13 cellular contexts compared by ENCODE assay signal in genomic region chr2:3520591-3520990, GRCh38. TPM values are rescaled to one million over a fixed set of nuclear protein-coding genes. Genes with fewer than 3 reads are reported as not detected.
DNase-seq lines count a peak whose midpoint lies in the region; ATAC-seq, FAIRE-seq and TF ChIP-seq lines count a peak whose summit lies in the region.
"Had no signal": no experiment of that assay in that cellular context is flagged by ENCODE, and none has a peak within 500 bp of the region (broad histone marks: within the 10 kb centered on the region; RNA-seq: fewer than 3 reads in every experiment).

No MANE protein-coding gene starts in this region.

- H3K4me3 ChIP-seq in keratinocyte (ENCODE audit: control insufficient read depth in 2 of 3, extremely low read depth in 1 of 3, insufficient read depth in 2 of 3, low read depth in 1 of 3, low read length in 3 of 3): no peak overlapping the region

- H3K27me3 Mint-ChIP-seq in activated T-cell treated with anti-CD3 and anti-CD28 coated beads, Interleukin-2, amount 50 U/mL, for 72 hours (ENCODE audit: low read depth): no peaks in the 10 kb centered on the region
- H3K27me3 Mint-ChIP-seq in activated B cell treated with CpG ODN at 0.5 μM for 24 hours: no peaks in the 10 kb centered on the region
- no peaks in the 10 kb centered on the region for H3K27me3 Mint-ChIP-seq in stimulated activated memory B cell treated with anti-CD40 and anti-IgM and Interleukin-4, amounts not matched to agents 10 μg/mL and 1 μg/mL and 100 μg/mL, for 72 hours

- peaks cover 0 to 2% of the 10 kb centered on the region in 2 experiments for H3K36me3 ChIP-seq in keratinocyte (ENCODE audit: control insufficient read depth in 2 of 2, extremely low read depth in 1 of 2, insufficient read depth in 2 of 2, low read length in 2 of 2)

- FAIRE-seq in keratinocyte (lab: Jason Lieb, UNC) (no peak), D721Med (lab: Jason Lieb, UNC) (no peak)
- FAIRE-seq: colon had no signal

- no peaks in the 10 kb centered on the region for H3K9me3 ChIP-seq in keratinocyte (ENCODE audit: control insufficient read depth, low read depth, low read length)

- no peak overlapping the region for H2AFZ ChIP-seq in keratinocyte (ENCODE audit: control insufficient read depth, low read length)

- peaks cover 2 to 8% of the 10 kb centered on the region in 2 donors for H3K36me3 Mint-ChIP-seq in activated T-cell treated with anti-CD3 and anti-CD28 coated beads, Interleukin-2, amount 50 U/mL, for 72 hours (ENCODE audit: insufficient read depth in 2 of 2)
- H3K36me3 Mint-ChIP-seq in activated B cell treated with CpG ODN at 0.5 μM for 24 hours (ENCODE audit: low read depth): peaks cover 14% of the 10 kb centered on the region
- H3K36me3 Mint-ChIP-seq in stimulated activated memory B cell treated with anti-CD40 and anti-IgM and Interleukin-4, amounts not matched to agents 10 μg/mL and 1 μg/mL and 100 μg/mL, for 72 hours: peaks cover 4% of the 10 kb centered on the region

- H3K79me2 ChIP-seq in keratinocyte (ENCODE audit: control insufficient read depth, insufficient read depth, low read length): peaks cover 12% of the 10 kb centered on the region

- H3K4me3 Mint-ChIP-seq in activated T-cell treated with anti-CD3 and anti-CD28 coated beads, Interleukin-2, amount 50 U/mL, for 72 hours: peak overlapping the region; percentile 93 to 97
- peak overlapping the region; percentile 85 for H3K4me3 Mint-ChIP-seq in activated B cell treated with CpG ODN at 0.5 μM for 24 hours
- H3K4me3 Mint-ChIP-seq in stimulated activated memory B cell treated with anti-CD40 and anti-IgM and Interleukin-4, amounts not matched to agents 10 μg/mL and 1 μg/mL and 100 μg/mL, for 72 hours: peak overlapping the region; percentile 92

- H4K20me1 ChIP-seq in keratinocyte (ENCODE audit: control insufficient read depth, extremely low read depth, insufficient read depth, low read length): no peaks in the 10 kb centered on the region

- H3K4me1 ChIP-seq in keratinocyte (ENCODE audit: control insufficient read depth, extremely low read depth, insufficient read depth, low read length): peaks cover 15% of the 10 kb centered on the region

- H3K9me3 Mint-ChIP-seq in activated T-cell treated with anti-CD3 and anti-CD28 coated beads, Interleukin-2, amount 50 U/mL, for 72 hours: peaks cover 2 to 5% of the 10 kb centered on the region in 2 donors
- H3K9me3 Mint-ChIP-seq in activated B cell treated with CpG ODN at 0.5 μM for 24 hours: peaks cover 4% of the 10 kb centered on the region
- H3K9me3 Mint-ChIP-seq in stimulated activated memory B cell treated with anti-CD40 and anti-IgM and Interleukin-4, amounts not matched to agents 10 μg/mL and 1 μg/mL and 100 μg/mL, for 72 hours: peaks cover 3% of the 10 kb centered on the region

- H3K9me1 ChIP-seq in keratinocyte (ENCODE audit: control insufficient read depth, extremely low read depth, insufficient read depth, low read length): no peaks in the 10 kb centered on the region

- ATAC-seq in activated T-cell treated with anti-CD3 and anti-CD28 coated beads, Interleukin-2, amount 50 U/mL, for 72 hours (replicated peaks in 1 of 2): no peak
- ATAC-seq in activated B cell treated with CpG ODN at 0.5 μM for 24 hours (ENCODE audit: low read depth): no peak
- ATAC-seq in stimulated activated memory B cell treated with anti-CD40 and anti-IgM and Interleukin-4, amounts not matched to agents 10 μg/mL and 1 μg/mL and 100 μg/mL, for 72 hours: no peak
- ATAC-seq in HG03342 (IDR thresholded peaks at IDR 0.05; ENCODE audit: unreplicated experiment): no peak

- no peak overlapping the region for H3K27ac ChIP-seq in keratinocyte (ENCODE audit: control insufficient read depth, insufficient read depth, low read length)

- dilution Hi-C loops in keratinocyte (cut with MboI; ENCODE audit: extremely low pct_ligation_motif_present, low sequenced_read_pairs): no loop called here

- intact Hi-C loops in activated B cell treated with CpG ODN at 0.5 μM for 24 hours (cut with micrococcal nuclease): no loop called here

- POLR2A ChIA-PET in activated B cell treated with CpG ODN at 0.5 μM for 24 hours (lab: Charles Lee): interaction anchor here (0.9 to 3.5 kb wide), 6 partner anchors 38 to 142 kb away, joined by 3 to 64 read pairs (median 4); partner anchors contain the start of genes EIPR1, RNASEH1 and TRAPPC12

- in situ Hi-C loops in GM13976 (cut with MboI; ENCODE audit: low sequenced_read_pairs, unreplicated experiment): no loop called here

- H3K4me2 ChIP-seq in keratinocyte (ENCODE audit: control insufficient read depth, extremely low read depth, insufficient read depth, low read depth, low read length): peak overlapping the region; percentile 94

- TF ChIP-seq CTCF in activated B cell treated with CpG ODN at 0.5 μM for 24 hours (IDR thresholded peaks at IDR 0.05): no peak
- TF ChIP-seq CTCF in keratinocyte (optimal IDR thresholded peaks at IDR 0.05 in 1 of 3, IDR thresholded peaks at IDR 0.05 in 1 of 3, conservative IDR thresholded peaks at IDR 0.05 in 1 of 3; ENCODE audit: extremely low read depth in 1 of 3, insufficient read depth in 2 of 3, low read length in 3 of 3): no peak
- TF ChIP-seq CTCF in D721Med (IDR thresholded peaks at IDR 0.05; ENCODE audit: insufficient read depth, missing control alignments): no peak
- no peak for TF ChIP-seq CTCF in GM13976 (IDR thresholded peaks at IDR 0.05; ENCODE audit: borderline replicate concordance, control extremely low read depth, extremely low read depth, insufficient read depth, missing control alignments)

- CTCF ChIA-PET in activated B cell treated with CpG ODN at 0.5 μM for 24 hours (lab: Charles Lee): no interaction called here

- peaks cover 34% of the 10 kb centered on the region for H3K4me1 Mint-ChIP-seq in activated T-cell treated with anti-CD3 and anti-CD28 coated beads, Interleukin-2, amount 50 U/mL, for 72 hours (ENCODE audit: low read depth)
- H3K4me1 Mint-ChIP-seq in activated B cell treated with CpG ODN at 0.5 μM for 24 hours: peaks cover 35% of the 10 kb centered on the region
- peaks cover 37% of the 10 kb centered on the region for H3K4me1 Mint-ChIP-seq in stimulated activated memory B cell treated with anti-CD40 and anti-IgM and Interleukin-4, amounts not matched to agents 10 μg/mL and 1 μg/mL and 100 μg/mL, for 72 hours

- DNase-seq in activated T-cell treated with anti-CD3 and anti-CD28 coated beads, Interleukin-2, amount 50 U/mL, for 72 hours: no peak
- DNase-seq in activated T-cell treated with anti-CD3 and anti-CD28 coated beads for 4 hours: no peak
- no peak for DNase-seq in activated B cell treated with CpG ODN at 0.5 μM for 24 hours
- DNase-seq in keratinocyte (ENCODE audit: low read depth, low spot score): no peak
- DNase-seq in D721Med (ENCODE audit: insufficient read length, low spot score): no peak
- DNase-seq in GM13976 (ENCODE audit: low spot score): no peak
- DNase-seq: head of caudate nucleus, KBM-7, NCI-H2227 treated with DMSO at 0.1 percent for 48 hours, SIG-M5 had no signal

- no peak overlapping the region for H3K9ac ChIP-seq in keratinocyte (ENCODE audit: control insufficient read depth, extremely low read depth, insufficient read depth, low read length)

- H3K27me3 ChIP-seq in keratinocyte (ENCODE audit: control insufficient read depth, extremely low read depth, insufficient read depth, low read length): no peaks in the 10 kb centered on the region

- peak overlapping the region; percentile 95 for H3K27ac Mint-ChIP-seq in activated T-cell treated with anti-CD3 and anti-CD28 coated beads, Interleukin-2, amount 50 U/mL, for 72 hours
- no peak overlapping the region for H3K27ac Mint-ChIP-seq in activated B cell treated with CpG ODN at 0.5 μM for 24 hours
- H3K27ac Mint-ChIP-seq in stimulated activated memory B cell treated with anti-CD40 and anti-IgM and Interleukin-4, amounts not matched to agents 10 μg/mL and 1 μg/mL and 100 μg/mL, for 72 hours: peak overlapping the region; percentile 86

RNA-seq across cellular contexts. Expression of gene ADI1, which starts 1.3 kb away (rescaled TPM):
- 10 to 100 TPM; 24.1 to 26.4 TPM for total RNA-seq in activated T-cell treated with anti-CD3 and anti-CD28 coated beads, Interleukin-2, amount 50 U/mL, for 72 hours
- total RNA-seq in activated B cell treated with CpG ODN at 0.5 μM for 24 hours: 19.2 and 20.5 TPM in 2 replicates
- polyA plus RNA-seq in keratinocyte: 29.0 to 47.4 TPM (median 38.5 TPM) in 3 replicates
- 16.0 TPM for polyA plus RNA-seq in keratinocyte (2011; ENCODE audit: low read depth)
- polyA plus RNA-seq in keratinocyte (2011; cell fraction: cytosol; rRNA removed): 40.7 and 54.0 TPM in 2 replicates
- polyA plus RNA-seq in keratinocyte (2011; cell fraction: nucleus; rRNA removed): 33.8 and 36.7 TPM in 2 replicates
- 34.7 and 40.1 TPM in 2 replicates for polyA plus RNA-seq in keratinocyte (2012; ENCODE audit: low replicate concordance)
- 9.5 to 22.1 TPM (median 19.0 TPM) in 3 replicates for polyA minus RNA-seq in keratinocyte
- polyA minus RNA-seq in keratinocyte (2011; cell fraction: cytosol; rRNA and poly(A)+ RNA removed): 30.3 TPM
- 6.9 and 9.8 TPM in 2 replicates for polyA minus RNA-seq in keratinocyte (2011; cell fraction: nucleus; rRNA and poly(A)+ RNA removed)

RNA-seq across cellular contexts. Expression of gene RNASEH1, which starts 37.5 kb away (rescaled TPM):
- 10 to 100 TPM; 23.4 to 24.1 TPM for total RNA-seq in activated T-cell treated with anti-CD3 and anti-CD28 coated beads, Interleukin-2, amount 50 U/mL, for 72 hours
- 27.4 and 28.5 TPM in 2 replicates for total RNA-seq in activated B cell treated with CpG ODN at 0.5 μM for 24 hours
- polyA plus RNA-seq in keratinocyte: 11.2 to 17.3 TPM (median 15.3 TPM) in 3 replicates
- polyA plus RNA-seq in keratinocyte (2011; ENCODE audit: low read depth): 26.6 TPM
- 12.4 and 14.9 TPM in 2 replicates for polyA plus RNA-seq in keratinocyte (2011; cell fraction: cytosol; rRNA removed)
- 11.3 and 13.1 TPM in 2 replicates for polyA plus RNA-seq in keratinocyte (2011; cell fraction: nucleus; rRNA removed)
- 12.2 and 27.7 TPM in 2 replicates for polyA plus RNA-seq in keratinocyte (2012; ENCODE audit: low replicate concordance)
- polyA minus RNA-seq in keratinocyte: 5.5 to 8.0 TPM (median 7.6 TPM) in 3 replicates
- polyA minus RNA-seq in keratinocyte (2011; cell fraction: cytosol; rRNA and poly(A)+ RNA removed): 18.0 TPM
- 5.0 and 6.7 TPM in 2 replicates for polyA minus RNA-seq in keratinocyte (2011; cell fraction: nucleus; rRNA and poly(A)+ RNA removed)

RNA-seq across cellular contexts. Expression of gene RPS7, which starts 54.5 kb away (rescaled TPM):
- 1,000 to 10,000 TPM; 1,606 to 1,760 TPM for total RNA-seq in activated T-cell treated with anti-CD3 and anti-CD28 coated beads, Interleukin-2, amount 50 U/mL, for 72 hours
- total RNA-seq in activated B cell treated with CpG ODN at 0.5 μM for 24 hours: 2,155 and 2,436 TPM in 2 replicates
- polyA plus RNA-seq in keratinocyte: 1,344 to 1,663 TPM (median 1,410 TPM) in 3 replicates
- polyA plus RNA-seq in keratinocyte (2011; ENCODE audit: low read depth): 2,676 TPM
- polyA plus RNA-seq in keratinocyte (2011; cell fraction: cytosol; rRNA removed): 1,277 and 1,596 TPM in 2 replicates
- polyA plus RNA-seq in keratinocyte (2011; cell fraction: nucleus; rRNA removed): 448 and 562 TPM in 2 replicates
- polyA plus RNA-seq in keratinocyte (2012; ENCODE audit: low replicate concordance): 1,543 and 1,827 TPM in 2 replicates
- 206 to 287 TPM (median 219 TPM) in 3 replicates for polyA minus RNA-seq in keratinocyte
- polyA minus RNA-seq in keratinocyte (2011; cell fraction: cytosol; rRNA and poly(A)+ RNA removed): 708 TPM
- 96.9 and 117 TPM in 2 replicates for polyA minus RNA-seq in keratinocyte (2011; cell fraction: nucleus; rRNA and poly(A)+ RNA removed)
